Comparison of ENCODE assay signal across 1 cellular context in genomic region chr17:4743898-4744297, GRCh38.
TF ChIP-seq lines count a peak whose summit lies in the region.

No MANE protein-coding gene starts in this region.

TF ChIP-seq in IMR-90, 13 proteins besides CTCF, POLR2A, EP300 and RAD21:
- TF ChIP-seq MXI1 (IDR thresholded peaks at IDR 0.05; ENCODE audit: borderline replicate concordance, low read depth, low read length) (no peak), ELK1 (IDR thresholded peaks at IDR 0.05; ENCODE audit: borderline replicate concordance, low read depth, low read length) (no peak), SMC3 (IDR thresholded peaks at IDR 0.05; ENCODE audit: low read depth, low read length) (no peak), MAZ (IDR thresholded peaks at IDR 0.05; ENCODE audit: borderline replicate concordance, low read depth, low read length) (no peak), NFE2L2 (IDR thresholded peaks at IDR 0.05; ENCODE audit: low read depth, low read length) (no peak), USF2 (IDR thresholded peaks at IDR 0.05; ENCODE audit: low read depth, low read length) (no peak), RFX5 (IDR thresholded peaks at IDR 0.05; ENCODE audit: low read depth, low read length) (no peak), BHLHE40 (IDR thresholded peaks at IDR 0.05; ENCODE audit: low read depth, low read length) (no peak)
TF ChIP-seq in IMR-90: peak in this region for 0.
